Comparison of ENCODE assay signal across 1 cellular context in the genomic region with DNA sequence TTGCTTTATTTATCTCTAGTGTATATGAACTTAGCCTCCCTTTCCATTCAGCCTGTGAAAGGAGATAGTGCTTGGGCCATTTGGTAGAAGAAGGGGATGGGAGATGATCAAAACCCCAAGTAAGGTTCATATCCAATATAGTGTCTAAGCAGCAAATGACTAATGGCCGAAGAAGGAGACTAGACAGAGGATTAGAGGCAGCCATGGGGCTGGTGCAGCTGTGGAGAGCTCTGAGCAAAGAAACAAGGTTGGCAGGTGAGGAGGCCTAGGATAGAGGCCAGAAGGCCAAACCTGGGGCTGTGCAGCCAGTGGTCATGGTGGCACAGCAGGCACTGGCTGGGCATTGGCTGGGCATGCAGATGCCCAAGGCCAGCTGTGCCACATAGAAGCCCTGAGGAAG.
TF ChIP-seq lines count a peak whose summit lies in the region.

No MANE protein-coding gene starts in this region.

TF ChIP-seq in K562, 482 proteins besides CTCF, POLR2A, EP300 and RAD21:
- TF ChIP-seq, protein P1, sequence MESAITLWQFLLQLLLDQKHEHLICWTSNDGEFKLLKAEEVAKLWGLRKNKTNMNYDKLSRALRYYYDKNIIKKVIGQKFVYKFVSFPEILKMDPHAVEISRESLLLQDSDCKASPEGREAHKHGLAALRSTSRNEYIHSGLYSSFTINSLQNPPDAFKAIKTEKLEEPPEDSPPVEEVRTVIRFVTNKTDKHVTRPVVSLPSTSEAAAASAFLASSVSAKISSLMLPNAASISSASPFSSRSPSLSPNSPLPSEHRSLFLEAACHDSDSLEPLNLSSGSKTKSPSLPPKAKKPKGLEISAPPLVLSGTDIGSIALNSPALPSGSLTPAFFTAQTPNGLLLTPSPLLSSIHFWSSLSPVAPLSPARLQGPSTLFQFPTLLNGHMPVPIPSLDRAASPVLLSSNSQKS (CRISPR knock-in tag; IDR thresholded peaks at IDR 0.05), result no peak
- no peak for TF ChIP-seq HMG20A (CRISPR knock-in tag; conservative IDR thresholded peaks at IDR 0.05)
- TF ChIP-seq, protein P2, sequence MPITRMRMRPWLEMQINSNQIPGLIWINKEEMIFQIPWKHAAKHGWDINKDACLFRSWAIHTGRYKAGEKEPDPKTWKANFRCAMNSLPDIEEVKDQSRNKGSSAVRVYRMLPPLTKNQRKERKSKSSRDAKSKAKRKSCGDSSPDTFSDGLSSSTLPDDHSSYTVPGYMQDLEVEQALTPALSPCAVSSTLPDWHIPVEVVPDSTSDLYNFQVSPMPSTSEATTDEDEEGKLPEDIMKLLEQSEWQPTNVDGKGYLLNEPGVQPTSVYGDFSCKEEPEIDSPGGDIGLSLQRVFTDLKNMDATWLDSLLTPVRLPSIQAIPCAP (CRISPR knock-in tag; IDR thresholded peaks at IDR 0.05; ENCODE audit: borderline replicate concordance), result no peak
- TF ChIP-seq JUND (IDR thresholded peaks at IDR 0.05; ENCODE audit: borderline replicate concordance, low read depth, low read length), result no peak
- no peak for TF ChIP-seq JUND (tag; IDR thresholded peaks at IDR 0.05; ENCODE audit: borderline replicate concordance, low read depth, low read length)
- TF ChIP-seq ELF4 (CRISPR knock-in tag; IDR thresholded peaks at IDR 0.05), result no peak
- no peak for TF ChIP-seq ZNF165 (CRISPR knock-in tag; IDR thresholded peaks at IDR 0.05; ENCODE audit: borderline replicate concordance)
- TF ChIP-seq, protein P3, sequence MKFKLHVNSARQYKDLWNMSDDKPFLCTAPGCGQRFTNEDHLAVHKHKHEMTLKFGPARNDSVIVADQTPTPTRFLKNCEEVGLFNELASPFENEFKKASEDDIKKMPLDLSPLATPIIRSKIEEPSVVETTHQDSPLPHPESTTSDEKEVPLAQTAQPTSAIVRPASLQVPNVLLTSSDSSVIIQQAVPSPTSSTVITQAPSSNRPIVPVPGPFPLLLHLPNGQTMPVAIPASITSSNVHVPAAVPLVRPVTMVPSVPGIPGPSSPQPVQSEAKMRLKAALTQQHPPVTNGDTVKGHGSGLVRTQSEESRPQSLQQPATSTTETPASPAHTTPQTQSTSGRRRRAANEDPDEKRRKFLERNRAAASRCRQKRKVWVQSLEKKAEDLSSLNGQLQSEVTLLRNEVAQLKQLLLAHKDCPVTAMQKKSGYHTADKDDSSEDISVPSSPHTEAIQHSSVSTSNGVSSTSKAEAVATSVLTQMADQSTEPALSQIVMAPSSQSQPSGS (CRISPR knock-in tag; IDR thresholded peaks at IDR 0.05), result no peak
- no peak for TF ChIP-seq ZNF263 (CRISPR knock-in tag; IDR thresholded peaks at IDR 0.05; ENCODE audit: borderline replicate concordance)
